9 cellular contexts compared by ENCODE assay signal in the genomic region with DNA sequence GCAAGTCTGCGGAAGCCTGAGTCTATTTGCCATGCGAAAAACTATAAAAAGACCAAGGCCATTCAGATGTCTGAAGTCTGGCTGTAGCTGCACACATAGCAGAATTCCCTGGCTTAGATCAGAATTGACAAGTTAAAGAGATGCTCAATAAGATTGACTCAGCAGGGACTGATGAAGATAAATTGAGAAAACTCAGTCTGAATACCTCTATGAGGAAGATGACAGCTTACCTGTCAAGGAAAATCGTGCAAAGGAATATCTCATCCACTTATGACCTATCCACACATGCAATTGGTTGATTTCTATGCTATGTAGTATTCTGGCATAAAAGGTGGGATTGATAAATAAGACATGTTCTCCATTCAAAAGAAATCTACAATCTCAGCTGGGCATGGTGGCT.
"Had no signal": no experiment of that assay in that cellular context is flagged by ENCODE, and none has a peak within 500 bp of the region (broad histone marks: within the 10 kb centered on the region; RNA-seq: fewer than 3 reads in every experiment).

No MANE protein-coding gene starts in this region.

- H3K27ac Mint-ChIP-seq: GM23338, H9, HFFc6 had no signal

- H3K9ac ChIP-seq: GM23248 had no signal

- H3K27ac ChIP-seq: GM23248 had no signal

- H2AFZ ChIP-seq: GM23248, GM23338 had no signal

- H3K4me3 Mint-ChIP-seq: GM23338, H9, HFFc6 had no signal

- H3K36me3 ChIP-seq: HAP-1 had no signal

- DNase-seq: GM23248, GOT3, H7, H9, HCEC 1CT, HFFc6 had no signal

- H3K4me3 ChIP-seq: GM23248, GM23338, HAP-1 had no signal

- H3K9me3 Mint-ChIP-seq: GM23338, HFFc6 had no signal

- H3K4me2 ChIP-seq: GM23338 had no signal

- ATAC-seq: GM23338, HCT116 had no signal

- H3K4me1 ChIP-seq: HAP-1 had no signal

- H3K9me3 ChIP-seq: HAP-1 had no signal
